8 cellular contexts compared by ENCODE assay signal in the genomic region with DNA sequence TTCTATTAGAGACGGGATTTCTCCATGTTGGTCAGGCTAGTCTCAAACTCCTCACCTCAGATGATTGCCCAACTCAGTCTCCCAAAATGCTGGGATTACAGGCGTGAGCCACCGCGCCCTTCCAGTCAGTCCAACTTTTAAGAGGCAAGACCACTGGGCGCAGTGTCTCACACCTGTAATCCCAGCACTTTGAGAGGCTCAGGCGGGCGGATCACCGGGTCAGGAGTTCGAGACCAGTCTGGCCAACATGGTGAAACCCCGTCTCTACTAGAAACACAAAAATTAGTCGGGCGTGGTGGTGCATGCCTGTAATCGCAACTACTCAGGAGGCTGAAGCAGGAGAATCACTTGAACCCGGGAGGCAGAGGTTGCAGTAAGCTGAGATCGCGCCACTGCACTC. TPM values are rescaled to one million over a fixed set of nuclear protein-coding genes. Genes with fewer than 3 reads are reported as not detected.
A peak's percentile ranks its signal among the peaks of the same experiment; 100 is the strongest.
DNase-seq lines count a peak whose midpoint lies in the region; ATAC-seq, FAIRE-seq and TF ChIP-seq lines count a peak whose summit lies in the region.
"Not testable (repeated sequence)": the region's sequence is repeated elsewhere in the genome, so short reads cannot be mapped to it uniquely, and the experiment has no call there.

No MANE protein-coding gene starts in this region.

- not testable (repeated sequence) for TF ChIP-seq POLR2A in K562 (conservative IDR thresholded peaks at IDR 0.05); esophagus squamous epithelium (IDR thresholded peaks at IDR 0.05); spleen (IDR thresholded peaks at IDR 0.05)

- CTCF ChIA-PET in AG04449 (lab: Yijun Ruan, JAX) (interaction anchor here (0.9 to 4.7 kb wide), 3 partner anchors 22 to 362 kb away, joined by 3 to 41 read pairs (median 3); no protein-coding TSS in a partner anchor), K562 (lab: Yijun Ruan, JAX; ENCODE audit: low intra/inter-chr PET ratio) (interaction anchor here (0.9 kb wide), 1 partner anchor 50 kb away, joined by 3 read pairs; no protein-coding TSS in a partner anchor)
- CTCF ChIA-PET in activated CD8-positive, alpha-beta T cell treated with anti-CD3 and anti-CD28 coated beads for 36 hours (lab: Charles Lee), result interaction anchor here (8.3 kb wide), 1 partner anchor 49 kb away, joined by 68 read pairs; no protein-coding TSS in a partner anchor

- H3K4me2 ChIP-seq in OCI-LY3 (ENCODE audit: low read length), result 0 out of 2 replicates have a peak overlapping the region, but pooled peaks have one; percentile 8
- peak overlapping the region; percentile 80 for H3K4me2 ChIP-seq in K562 (ENCODE audit: insufficient read depth, low read length)
- H3K4me2 ChIP-seq in mesendoderm (ENCODE audit: low read length), result peak overlapping the region; percentile 26

- not testable (repeated sequence) for H3K23ac ChIP-seq in mesendoderm (ENCODE audit: low read length)

- TF ChIP-seq CTCF in AG04449 (IDR thresholded peaks at IDR 0.05; ENCODE audit: insufficient read depth, low read length, missing control alignments); GM12875 (IDR thresholded peaks at IDR 0.05; ENCODE audit: borderline replicate concordance, insufficient read depth, low read depth, low read length); OCI-LY3 (IDR thresholded peaks at IDR 0.05; ENCODE audit: low read depth, low read length); activated CD8-positive, alpha-beta T cell treated with anti-CD3 and anti-CD28 coated beads for 36 hours (IDR thresholded peaks at IDR 0.05); K562 (IDR thresholded peaks at IDR 0.05 in 2 of 3, conservative IDR thresholded peaks at IDR 0.05 in 1 of 3; ENCODE audit: insufficient read depth in 2 of 3, low read depth in 1 of 3, low read length in 3 of 3); esophagus squamous epithelium (IDR thresholded peaks at IDR 0.05); spleen (IDR thresholded peaks at IDR 0.05 in 8 of 11, conservative IDR thresholded peaks at IDR 0.05 in 3 of 11): not testable (repeated sequence)

- TF ChIP-seq EP300 in K562 (IDR thresholded peaks at IDR 0.05; ENCODE audit: low read length), result not testable (repeated sequence)

- H2BK120ac ChIP-seq in mesendoderm (ENCODE audit: low read depth, low read length), result not testable (repeated sequence)

- H3K27me3 ChIP-seq in OCI-LY3 (ENCODE audit: low read depth, low read length); K562 (ENCODE audit: control insufficient read depth in 2 of 2, insufficient read depth in 2 of 2, low read length in 2 of 2); esophagus squamous epithelium; mesendoderm (ENCODE audit: insufficient read depth, low read length, poor library complexity); spleen (replicated peaks in 1 of 7): not testable (repeated sequence)

- not testable (repeated sequence) for H2BK5ac ChIP-seq in mesendoderm (ENCODE audit: low read length)

- not testable (repeated sequence) for H2AFZ ChIP-seq in OCI-LY3 (ENCODE audit: low read depth, low read length); K562 (ENCODE audit: low read depth, low read length)

- not testable (repeated sequence) for H3K9ac ChIP-seq in OCI-LY3 (ENCODE audit: low read length)
- H3K9ac ChIP-seq in K562 (ENCODE audit: insufficient read depth in 1 of 2, low read depth in 2 of 2, low read length in 2 of 2) (peak overlapping the region; percentile 71 to 97), mesendoderm (ENCODE audit: low read length) (peak overlapping the region; percentile 67)

- H3K79me2 ChIP-seq in OCI-LY3 (ENCODE audit: low read length) (peaks cover 53% of the 10 kb centered on the region), K562 (ENCODE audit: control insufficient read depth, insufficient read depth, low read length) (peaks cover 63% of the 10 kb centered on the region), mesendoderm (ENCODE audit: control insufficient read depth, insufficient read depth, low read length) (peaks cover 51% of the 10 kb centered on the region)

- H3K56ac ChIP-seq in mesendoderm (ENCODE audit: low read length), result not testable (repeated sequence)

- H3K79me1 ChIP-seq in mesendoderm (ENCODE audit: low read length), result peaks cover 11% of the 10 kb centered on the region

- not testable (repeated sequence) for H4K5ac ChIP-seq in mesendoderm (ENCODE audit: low read length)

- H3K27ac Mint-ChIP-seq in activated CD8-positive, alpha-beta T cell treated with anti-CD3 and anti-CD28 coated beads for 36 hours, result peak overlapping the region; percentile 11

- not testable (repeated sequence) for H3K9me3 ChIP-seq in OCI-LY3 (ENCODE audit: insufficient read depth, low read length); K562 (replicated peaks; ENCODE audit: control insufficient read depth, insufficient read depth, low read depth, low read length); esophagus squamous epithelium; spleen

- H3K36me3 ChIP-seq in OCI-LY3 (replicated peaks; ENCODE audit: low read depth, low read length), result peaks cover 18% of the 10 kb centered on the region
- H3K36me3 ChIP-seq in K562 (ENCODE audit: control insufficient read depth, insufficient read depth, low read length), result peaks cover 47% of the 10 kb centered on the region
- H3K36me3 ChIP-seq in esophagus squamous epithelium, result peaks cover 8 to 40% (median 20%) of the 10 kb centered on the region in 3 donors
- peaks cover 14% of the 10 kb centered on the region for H3K36me3 ChIP-seq in mesendoderm (ENCODE audit: control insufficient read depth, insufficient read depth, low read length)
- H3K36me3 ChIP-seq in spleen, result peaks cover 0 to 41% (median 27%) of the 10 kb centered on the region in 6 donors

- H3K4me3 Mint-ChIP-seq in activated CD8-positive, alpha-beta T cell treated with anti-CD3 and anti-CD28 coated beads for 36 hours, result peak overlapping the region; percentile 97

- H3K9me3 Mint-ChIP-seq in activated CD8-positive, alpha-beta T cell treated with anti-CD3 and anti-CD28 coated beads for 36 hours, result not testable (repeated sequence)

- H3K36me3 Mint-ChIP-seq in activated CD8-positive, alpha-beta T cell treated with anti-CD3 and anti-CD28 coated beads for 36 hours (ENCODE audit: low read depth), result peaks cover 43% of the 10 kb centered on the region

- in situ Hi-C loops in K562 (cut with MboI), result not testable (repeated sequence)

- H2AK5ac ChIP-seq in mesendoderm (ENCODE audit: low read length), result not testable (repeated sequence)

- BruUV-seq in K562 (replicated peaks; lab: Mats Ljungman, UMichigan), result not testable (repeated sequence)

- ATAC-seq in activated CD8-positive, alpha-beta T cell treated with anti-CD3 and anti-CD28 coated beads for 36 hours; K562: not testable (repeated sequence)

- POLR2A ChIA-PET in AG04449 (lab: Yijun Ruan, JAX) (interaction anchor here (5.1 kb wide), 1 partner anchor 11 kb away, joined by 56 read pairs; no protein-coding TSS in a partner anchor), K562 (lab: Yijun Ruan, JAX) (interaction anchor here (0.9 to 6.4 kb wide), 18 partner anchors 8 to 187 kb away, joined by 3 to 142 read pairs (median 24); a partner anchor contains a TSS)
- POLR2A ChIA-PET in activated CD8-positive, alpha-beta T cell treated with anti-CD3 and anti-CD28 coated beads for 36 hours (lab: Charles Lee), result interaction anchor here (1.1 to 4.5 kb wide), 7 partner anchors 9 to 31 kb away, joined by 3 to 64 read pairs (median 19); a partner anchor contains a TSS

- TF ChIP-seq RAD21 in K562 (CRISPR knock-in tag; conservative IDR thresholded peaks at IDR 0.05 in 1 of 2, IDR thresholded peaks at IDR 0.05 in 1 of 2), result not testable (repeated sequence)

- not testable (repeated sequence) for H3K9me1 ChIP-seq in K562 (ENCODE audit: control insufficient read depth, insufficient read depth, low read length)

- H3K4me1 ChIP-seq in OCI-LY3 (ENCODE audit: low read length), result peaks cover 18% of the 10 kb centered on the region
- peaks cover 25 to 29% of the 10 kb centered on the region in 2 experiments for H3K4me1 ChIP-seq in K562 (replicated peaks in 1 of 2; ENCODE audit: control insufficient read depth in 2 of 2, insufficient read depth in 2 of 2, low read length in 2 of 2)
- peaks cover 21 to 71% (median 38%) of the 10 kb centered on the region in 3 donors for H3K4me1 ChIP-seq in esophagus squamous epithelium
- H3K4me1 ChIP-seq in mesendoderm (ENCODE audit: control insufficient read depth, low read depth, low read length), result not testable (repeated sequence)
- peaks cover 14 to 52% (median 28%) of the 10 kb centered on the region in 6 donors for H3K4me1 ChIP-seq in spleen

- FAIRE-seq in K562 (lab: Jason Lieb, UNC), result not testable (repeated sequence)

- H3K4me3 ChIP-seq in AG04449 (ENCODE audit: low read depth, low read length), result peak overlapping the region; percentile 6
- peak overlapping the region; percentile 88 for H3K4me3 ChIP-seq in GM12875 (ENCODE audit: low read depth, low read length)
- H3K4me3 ChIP-seq in OCI-LY3 (ENCODE audit: low read length); mesendoderm (ENCODE audit: low read length): not testable (repeated sequence)
- peak overlapping the region; percentile 96; the same call in 1 of the 2 replicates for H3K4me3 ChIP-seq in K562
- H3K4me3 ChIP-seq in esophagus squamous epithelium, result peak overlapping the region; percentile 70 to 98 (median 84)
- H3K4me3 ChIP-seq in spleen, result peak overlapping the region in 3 of 8 donors; percentile 5 to 80 (median 23)

- H3K27ac ChIP-seq in OCI-LY3 (ENCODE audit: low read length); K562 (ENCODE audit: extremely low read depth, low read depth, low read length); mesendoderm (ENCODE audit: low read depth, low read length): not testable (repeated sequence)
- peak overlapping the region; percentile 25 to 72 (median 44) for H3K27ac ChIP-seq in esophagus squamous epithelium
- peak overlapping the region in 4 of 8 donors; percentile 7 to 91 (median 36) for H3K27ac ChIP-seq in spleen

- H2BK15ac ChIP-seq in mesendoderm (replicated peaks; ENCODE audit: low read depth), result not testable (repeated sequence)

- H4K8ac ChIP-seq in mesendoderm (ENCODE audit: low read depth, low read length), result not testable (repeated sequence)

- not testable (repeated sequence) for H3K4ac ChIP-seq in mesendoderm (ENCODE audit: low read depth, low read length)

- H3K27me3 Mint-ChIP-seq in activated CD8-positive, alpha-beta T cell treated with anti-CD3 and anti-CD28 coated beads for 36 hours, result not testable (repeated sequence)

- 34% methylated on average over 15 of the region's 16 CpGs for WGBS in K562 (ENCODE audit: insufficient coverage, low coverage, missing lambda C conversion rate)
- 54 to 77% methylated on average over 10 to 16 of the region's 16 CpGs for WGBS in esophagus squamous epithelium, 2 donors
- WGBS in mesendoderm (ENCODE audit: extremely low coverage, insufficient coverage, low lambda C conversion rate), result no CpG with 5 or more reads among the region's 16 CpGs
- 61 to 83% (median 76%) methylated on average over 16 of the region's 16 CpGs for WGBS in spleen, 5 donors

- intact Hi-C loops in activated CD8-positive, alpha-beta T cell treated with anti-CD3 and anti-CD28 coated beads for 36 hours (cut with micrococcal nuclease), result loop anchor here (5.0 kb wide), 2 partner anchors 33 to 63 kb away; a partner anchor contains a TSS
- intact Hi-C loops in K562 (cut with micrococcal nuclease); esophagus squamous epithelium (cut with DNase I): not testable (repeated sequence)
- intact Hi-C loops in spleen (cut with DNase I; ENCODE audit: low total_unique reads), result loop anchor here (5.0 kb wide), 1 partner anchor 348 kb away; no protein-coding TSS in a partner anchor

- H3K4me1 Mint-ChIP-seq in activated CD8-positive, alpha-beta T cell treated with anti-CD3 and anti-CD28 coated beads for 36 hours (ENCODE audit: low read depth), result peaks cover 49% of the 10 kb centered on the region

- DNase-seq in AG04449 (ENCODE audit: low read depth, low spot score); activated CD8-positive, alpha-beta T cell treated with anti-CD3 and anti-CD28 coated beads for 36 hours; K562 (ENCODE audit: extremely low read depth in 1 of 4, low spot score in 3 of 4); esophagus squamous epithelium (lab: John Stamatoyannopoulos, UW); mesendoderm: not testable (repeated sequence)
- peak; percentile 70 for DNase-seq in spleen

- H3K18ac ChIP-seq in mesendoderm (ENCODE audit: low read length), result not testable (repeated sequence)

- not testable (repeated sequence) for H4K20me1 ChIP-seq in OCI-LY3 (ENCODE audit: insufficient read depth, low read length)
- H4K20me1 ChIP-seq in K562 (replicated peaks; ENCODE audit: control insufficient read depth, insufficient read depth, low read length), result peaks cover 21% of the 10 kb centered on the region

RNA-seq across cellular contexts. Expression of a gene that starts 1.9 kb away (rescaled TPM):
- total RNA-seq in activated CD8-positive, alpha-beta T cell treated with anti-CD3 and anti-CD28 coated beads for 36 hours, result 100 to 1,000 TPM; 547 to 553 TPM
- 79.5 and 95.5 TPM in 2 replicates for total RNA-seq in K562 (2011; cell fraction: chromatin; rRNA removed; ENCODE audit: low replicate concordance)
- 122 and 130 TPM in 2 replicates for total RNA-seq in K562 (2011; cell fraction: nucleolus; rRNA removed)
- total RNA-seq in K562 (2011; cell fraction: nucleoplasm; rRNA removed), result 143 and 148 TPM in 2 replicates
- 748 and 796 TPM in 2 replicates for total RNA-seq in K562 (2014; rRNA removed)
- total RNA-seq in K562 (2014; rRNA removed; fragmentation: Illumina TruSeq; extraction: Trizol), result 1,380 and 1,529 TPM in 2 replicates
- total RNA-seq in K562 (2015; rRNA removed; fragmentation: Illumina TruSeq; extraction: Trizol), result 989 and 1,002 TPM in 2 replicates
- 894 and 993 TPM in 2 replicates for total RNA-seq in K562 (2021)
- 864 and 1,258 TPM in 2 replicates for polyA plus RNA-seq in K562 (2011; rRNA removed)
- 427 and 691 TPM in 2 replicates for polyA plus RNA-seq in K562 (2011; cell fraction: cytosol; rRNA removed)
- polyA plus RNA-seq in K562 (2011; cell fraction: nucleus; rRNA removed), result 136 and 272 TPM in 2 replicates
- 541 and 1,089 TPM in 2 replicates for polyA plus RNA-seq in K562 (2012)
- 981 and 1,045 TPM in 2 replicates for polyA plus RNA-seq in K562 (2014; fragmentation: Illumina TruSeq; extraction: Trizol)
- 1,000 to 10,000 TPM; 2,282 to 2,388 TPM for polyA plus RNA-seq in K562 (2014; fragmentation: Nextera tagmentation; extraction: Ambion mirVana)
- polyA plus RNA-seq in K562 (2014; rRNA removed), result 1,029 and 1,274 TPM in 2 replicates
- 657 and 807 TPM in 2 replicates for polyA minus RNA-seq in K562 (2011; rRNA and poly(A)+ RNA removed)
- polyA minus RNA-seq in K562 (2011; cell fraction: cytosol; rRNA and poly(A)+ RNA removed), result 159 and 222 TPM in 2 replicates
- 41.1 and 70.9 TPM in 2 replicates for polyA minus RNA-seq in K562 (2011; cell fraction: nucleus; rRNA and poly(A)+ RNA removed)
- 1,000 to 10,000 TPM in 3 of 4 donors, 100 to 1,000 TPM in 1; 531 to 1,461 (median 1,071) TPM for total RNA-seq in esophagus squamous epithelium
- polyA plus RNA-seq in mesendoderm (2013, experiment 1 of 2), result 1,174 TPM
- 1,171 TPM for polyA plus RNA-seq in mesendoderm (2013, experiment 2 of 2)
- total RNA-seq in spleen, result 100 to 1,000 TPM; 156 to 265 (median 242) TPM
- polyA plus RNA-seq in spleen, result 100 to 1,000 TPM; 258 to 457 (median 407) TPM

RNA-seq across cellular contexts. Expression of a gene that starts 19.7 kb away (rescaled TPM):
- 1 to 10 TPM; 8.4 to 10.0 TPM for total RNA-seq in activated CD8-positive, alpha-beta T cell treated with anti-CD3 and anti-CD28 coated beads for 36 hours
- total RNA-seq in K562 (2011; cell fraction: chromatin; rRNA removed; ENCODE audit: low replicate concordance), result 4.9 and 12.2 TPM in 2 replicates
- 7.2 and 8.8 TPM in 2 replicates for total RNA-seq in K562 (2011; cell fraction: nucleolus; rRNA removed)
- total RNA-seq in K562 (2011; cell fraction: nucleoplasm; rRNA removed), result 8.6 and 13.4 TPM in 2 replicates
- 11.9 and 15.2 TPM in 2 replicates for total RNA-seq in K562 (2014; rRNA removed)
- 7.8 and 8.1 TPM in 2 replicates for total RNA-seq in K562 (2014; rRNA removed; fragmentation: Illumina TruSeq; extraction: Trizol)
- total RNA-seq in K562 (2015; rRNA removed; fragmentation: Illumina TruSeq; extraction: Trizol), result 12.5 and 13.0 TPM in 2 replicates
- total RNA-seq in K562 (2021), result 18.8 and 19.1 TPM in 2 replicates
- 8.5 and 8.8 TPM in 2 replicates for polyA plus RNA-seq in K562 (2011; rRNA removed)
- polyA plus RNA-seq in K562 (2011; cell fraction: cytosol; rRNA removed), result 11.9 and 17.3 TPM in 2 replicates
- 8.9 and 11.3 TPM in 2 replicates for polyA plus RNA-seq in K562 (2011; cell fraction: nucleus; rRNA removed)
- 5.9 and 16.4 TPM in 2 replicates for polyA plus RNA-seq in K562 (2012)
- 20.4 and 21.0 TPM in 2 replicates for polyA plus RNA-seq in K562 (2014; fragmentation: Illumina TruSeq; extraction: Trizol)
- 10 to 100 TPM in 1 of 2 experiments, 1 to 10 TPM in 1; 8.9 to 11.4 TPM for polyA plus RNA-seq in K562 (2014; fragmentation: Nextera tagmentation; extraction: Ambion mirVana)
- 8.0 and 11.7 TPM in 2 replicates for polyA plus RNA-seq in K562 (2014; rRNA removed)
- 13.2 and 15.8 TPM in 2 replicates for polyA minus RNA-seq in K562 (2011; rRNA and poly(A)+ RNA removed)
- polyA minus RNA-seq in K562 (2011; cell fraction: cytosol; rRNA and poly(A)+ RNA removed), result 10.7 and 15.3 TPM in 2 replicates
- polyA minus RNA-seq in K562 (2011; cell fraction: nucleus; rRNA and poly(A)+ RNA removed), result 8.5 and 12.0 TPM in 2 replicates
- 1 to 10 TPM; 1.1 to 2.1 (median 1.8) TPM for total RNA-seq in esophagus squamous epithelium
- polyA plus RNA-seq in mesendoderm (2013, experiment 1 of 2), result 10.7 TPM
- 11.6 TPM for polyA plus RNA-seq in mesendoderm (2013, experiment 2 of 2)
- 1 to 10 TPM; 1.2 to 5.8 (median 4.7) TPM for total RNA-seq in spleen
- 1 to 10 TPM in 2 of 3 donors, under 1 TPM in 1; 0.65 to 1.9 (median 1.0) TPM for polyA plus RNA-seq in spleen

RNA-seq across cellular contexts. Expression of a gene that starts 19.9 kb away (rescaled TPM):
- 1 to 10 TPM; 5.6 to 7.1 TPM for total RNA-seq in activated CD8-positive, alpha-beta T cell treated with anti-CD3 and anti-CD28 coated beads for 36 hours
- 14.4 and 26.3 TPM in 2 replicates for total RNA-seq in K562 (2011; cell fraction: chromatin; rRNA removed; ENCODE audit: low replicate concordance)
- 19.0 and 22.9 TPM in 2 replicates for total RNA-seq in K562 (2011; cell fraction: nucleolus; rRNA removed)
- total RNA-seq in K562 (2011; cell fraction: nucleoplasm; rRNA removed), result 18.3 and 20.8 TPM in 2 replicates
- total RNA-seq in K562 (2014; rRNA removed), result 3.5 and 4.1 TPM in 2 replicates
- 5.2 and 5.5 TPM in 2 replicates for total RNA-seq in K562 (2014; rRNA removed; fragmentation: Illumina TruSeq; extraction: Trizol)
- 3.8 and 4.0 TPM in 2 replicates for total RNA-seq in K562 (2015; rRNA removed; fragmentation: Illumina TruSeq; extraction: Trizol)
- 5.5 and 6.2 TPM in 2 replicates for total RNA-seq in K562 (2021)
- 7.2 and 12.0 TPM in 2 replicates for polyA plus RNA-seq in K562 (2011; rRNA removed)
- polyA plus RNA-seq in K562 (2011; cell fraction: cytosol; rRNA removed), result 10.0 and 16.0 TPM in 2 replicates
- polyA plus RNA-seq in K562 (2011; cell fraction: nucleus; rRNA removed), result 15.8 and 16.9 TPM in 2 replicates
- 5.6 and 11.7 TPM in 2 replicates for polyA plus RNA-seq in K562 (2012)
- 6.2 TPM in 2 replicates for polyA plus RNA-seq in K562 (2014; fragmentation: Illumina TruSeq; extraction: Trizol)
- 1 to 10 TPM; 3.7 to 8.2 TPM for polyA plus RNA-seq in K562 (2014; fragmentation: Nextera tagmentation; extraction: Ambion mirVana)
- 4.8 and 7.8 TPM in 2 replicates for polyA plus RNA-seq in K562 (2014; rRNA removed)
- polyA minus RNA-seq in K562 (2011; rRNA and poly(A)+ RNA removed), result 4.2 and 4.8 TPM in 2 replicates
- polyA minus RNA-seq in K562 (2011; cell fraction: cytosol; rRNA and poly(A)+ RNA removed), result 4.8 and 5.6 TPM in 2 replicates
- 3.4 and 4.9 TPM in 2 replicates for polyA minus RNA-seq in K562 (2011; cell fraction: nucleus; rRNA and poly(A)+ RNA removed)
- total RNA-seq in esophagus squamous epithelium, result 1 to 10 TPM in 1 of 4 donors, under 1 TPM in 2, not detected in 1; 0.15 to 1.1 (median 0.76) TPM
- 1.6 TPM for polyA plus RNA-seq in mesendoderm (2013, experiment 1 of 2)
- 1.8 TPM for polyA plus RNA-seq in mesendoderm (2013, experiment 2 of 2)
- total RNA-seq in spleen, result 1 to 10 TPM; 1.1 to 6.1 (median 3.0) TPM
- polyA plus RNA-seq in spleen, result 1 to 10 TPM in 2 of 3 donors, under 1 TPM in 1; 0.83 to 3.1 (median 2.7) TPM

RNA-seq across cellular contexts. Expression of a gene that starts 28.8 kb away (rescaled TPM):
- 1 to 10 TPM; 2.9 to 3.7 TPM for total RNA-seq in activated CD8-positive, alpha-beta T cell treated with anti-CD3 and anti-CD28 coated beads for 36 hours
- 4.4 and 6.0 TPM in 2 replicates for total RNA-seq in K562 (2011; cell fraction: chromatin; rRNA removed; ENCODE audit: low replicate concordance)
- total RNA-seq in K562 (2011; cell fraction: nucleolus; rRNA removed), result 2.6 and 3.8 TPM in 2 replicates
- total RNA-seq in K562 (2011; cell fraction: nucleoplasm; rRNA removed), result 4.8 and 6.3 TPM in 2 replicates
- total RNA-seq in K562 (2014; rRNA removed), result 3.0 and 3.1 TPM in 2 replicates
- total RNA-seq in K562 (2014; rRNA removed; fragmentation: Illumina TruSeq; extraction: Trizol), result 2.7 and 3.2 TPM in 2 replicates
- total RNA-seq in K562 (2015; rRNA removed; fragmentation: Illumina TruSeq; extraction: Trizol), result 4.9 and 5.3 TPM in 2 replicates
- total RNA-seq in K562 (2021), result 3.3 and 3.7 TPM in 2 replicates
- polyA plus RNA-seq in K562 (2011; rRNA removed), result 1.0 and 3.7 TPM in 2 replicates
- polyA plus RNA-seq in K562 (2011; cell fraction: cytosol; rRNA removed), result 0.94 and 3.0 TPM in 2 replicates
- polyA plus RNA-seq in K562 (2011; cell fraction: nucleus; rRNA removed), result 1.9 and 6.1 TPM in 2 replicates
- polyA plus RNA-seq in K562 (2012), result 6.1 and 11.5 TPM in 2 replicates
- polyA plus RNA-seq in K562 (2014; fragmentation: Illumina TruSeq; extraction: Trizol), result 4.3 and 4.7 TPM in 2 replicates
- 1 to 10 TPM; 1.6 to 1.9 TPM for polyA plus RNA-seq in K562 (2014; fragmentation: Nextera tagmentation; extraction: Ambion mirVana)
- polyA plus RNA-seq in K562 (2014; rRNA removed), result 3.7 TPM in 2 replicates
- 0.93 and 2.3 TPM in 2 replicates for polyA minus RNA-seq in K562 (2011; rRNA and poly(A)+ RNA removed)
- 1.2 and 2.2 TPM in 2 replicates for polyA minus RNA-seq in K562 (2011; cell fraction: cytosol; rRNA and poly(A)+ RNA removed)
- 0.78 and 1.3 TPM in 2 replicates for polyA minus RNA-seq in K562 (2011; cell fraction: nucleus; rRNA and poly(A)+ RNA removed)
- 1 to 10 TPM; 4.2 to 8.4 (median 5.9) TPM for total RNA-seq in esophagus squamous epithelium
- polyA plus RNA-seq in mesendoderm (2013, experiment 1 of 2), result 3.1 TPM
- 3.3 TPM for polyA plus RNA-seq in mesendoderm (2013, experiment 2 of 2)
- total RNA-seq in spleen, result 10 to 100 TPM in 3 of 7 donors, 1 to 10 TPM in 4; 7.3 to 11.5 (median 9.5) TPM
- polyA plus RNA-seq in spleen, result 1 to 10 TPM; 3.2 to 5.7 (median 5.1) TPM

RNA-seq across cellular contexts. Expression of a gene that starts 30.9 kb away (rescaled TPM):
- 100 to 1,000 TPM; 184 to 186 TPM for total RNA-seq in activated CD8-positive, alpha-beta T cell treated with anti-CD3 and anti-CD28 coated beads for 36 hours
- total RNA-seq in K562 (2011; cell fraction: chromatin; rRNA removed; ENCODE audit: low replicate concordance), result 130 and 233 TPM in 2 replicates
- total RNA-seq in K562 (2011; cell fraction: nucleolus; rRNA removed), result 180 and 202 TPM in 2 replicates
- 172 and 179 TPM in 2 replicates for total RNA-seq in K562 (2011; cell fraction: nucleoplasm; rRNA removed)
- 98.6 and 121 TPM in 2 replicates for total RNA-seq in K562 (2014; rRNA removed)
- total RNA-seq in K562 (2014; rRNA removed; fragmentation: Illumina TruSeq; extraction: Trizol), result 99.7 and 132 TPM in 2 replicates
- 126 and 127 TPM in 2 replicates for total RNA-seq in K562 (2015; rRNA removed; fragmentation: Illumina TruSeq; extraction: Trizol)
- 142 and 177 TPM in 2 replicates for total RNA-seq in K562 (2021)
- 211 and 285 TPM in 2 replicates for polyA plus RNA-seq in K562 (2011; rRNA removed)
- 210 and 307 TPM in 2 replicates for polyA plus RNA-seq in K562 (2011; cell fraction: cytosol; rRNA removed)
- 171 and 202 TPM in 2 replicates for polyA plus RNA-seq in K562 (2011; cell fraction: nucleus; rRNA removed)
- polyA plus RNA-seq in K562 (2012), result 173 and 250 TPM in 2 replicates
- polyA plus RNA-seq in K562 (2014; fragmentation: Illumina TruSeq; extraction: Trizol), result 139 TPM in 2 replicates
- polyA plus RNA-seq in K562 (2014; fragmentation: Nextera tagmentation; extraction: Ambion mirVana), result 100 to 1,000 TPM in 1 of 2 experiments, 10 to 100 TPM in 1; 68.6 to 114 TPM
- polyA plus RNA-seq in K562 (2014; rRNA removed), result 150 and 184 TPM in 2 replicates
- 165 and 169 TPM in 2 replicates for polyA minus RNA-seq in K562 (2011; rRNA and poly(A)+ RNA removed)
- polyA minus RNA-seq in K562 (2011; cell fraction: cytosol; rRNA and poly(A)+ RNA removed), result 102 and 104 TPM in 2 replicates
- 66.4 and 89.5 TPM in 2 replicates for polyA minus RNA-seq in K562 (2011; cell fraction: nucleus; rRNA and poly(A)+ RNA removed)
- total RNA-seq in esophagus squamous epithelium, result 100 to 1,000 TPM; 122 to 164 (median 146) TPM
- 169 TPM for polyA plus RNA-seq in mesendoderm (2013, experiment 1 of 2)
- 177 TPM for polyA plus RNA-seq in mesendoderm (2013, experiment 2 of 2)
- total RNA-seq in spleen, result 100 to 1,000 TPM in 5 of 7 donors, 10 to 100 TPM in 2; 68.8 to 147 (median 123) TPM
- 100 to 1,000 TPM; 132 to 150 (median 142) TPM for polyA plus RNA-seq in spleen

Comparison
In these comparisons a context has a peak if more than half of its experiments do, and no peak if none do; other contexts are left out.
1. H3K4me2 ChIP-seq: peak in every context shown above with its lines; median percentile 80 in K562; 26 in mesendoderm; 8 in OCI-LY3.